ENCODE assay signal across 22 cellular contexts in genomic region chr13:112204881-112205327, GRCh38.
A peak's percentile ranks its signal among the peaks of the same experiment; 100 is the strongest.
DNase-seq lines count a peak whose midpoint lies in the region; ATAC-seq and TF ChIP-seq lines count a peak whose summit lies in the region.
"Had no signal": no experiment of that assay in that cellular context is flagged by ENCODE, and none has a peak within 500 bp of the region (broad histone marks: within the 10 kb centered on the region; RNA-seq: fewer than 3 reads in every experiment).

No MANE protein-coding gene starts in this region.

- H3K4me1 ChIP-seq in left lung (peaks cover 0 to 7% of the 10 kb centered on the region in 2 donors), thoracic aorta (ENCODE audit: control insufficient read depth in 1 of 2, low read depth in 2 of 2) (no peaks in the 10 kb centered on the region)
- H3K4me1 ChIP-seq: breast epithelium had no signal

- no peak overlapping the region for H3K4me3 ChIP-seq in left lung
- peak overlapping the region; percentile 7 for H3K4me3 ChIP-seq in thoracic aorta
- H3K4me3 ChIP-seq: MG63 had no signal

- H3K27me3 ChIP-seq in left lung: peaks cover 21 to 77% of the 10 kb centered on the region in 2 donors
- H3K27me3 ChIP-seq in thoracic aorta (replicated peaks; ENCODE audit: insufficient read depth): no peaks in the 10 kb centered on the region

- no peak for TF ChIP-seq CTCF in left lung (IDR thresholded peaks at IDR 0.05)
- no peak for TF ChIP-seq CTCF in thoracic aorta (IDR thresholded peaks at IDR 0.05)

- ATAC-seq in Right ventricle myocardium superior (ENCODE audit: poor library complexity) (no peak), left lung (peak; percentile 15), thoracic aorta (ENCODE audit: insufficient number of reproducible peaks, low FRiP score, low read depth) (no peak), GM21367 (IDR thresholded peaks at IDR 0.05; ENCODE audit: unreplicated experiment) (no peak)
- ATAC-seq: Panc1, sciatic nerve, T-cell had no signal

- no peaks in the 10 kb centered on the region for H3K9me3 ChIP-seq in left lung
- H3K9me3 ChIP-seq in thoracic aorta: no peaks in the 10 kb centered on the region
- H3K9me3 ChIP-seq: breast epithelium, MG63, tibial nerve had no signal

- peak; percentile 50 for DNase-seq in Right ventricle myocardium superior
- no peak for DNase-seq in cardiac septum (ENCODE audit: low spot score)
- peak; percentile 84 for DNase-seq in ecto neural progenitor cell (ENCODE audit: low spot score)
- DNase-seq in left lung: no peak
- no peak for DNase-seq in thoracic aorta (ENCODE audit: low spot score)
- no peak for DNase-seq in NCI-H82 (lab: John Stamatoyannopoulos, UW)
- DNase-seq in HUDEP-2 (lab: John Stamatoyannopoulos, UW; ENCODE audit: unreplicated experiment in 76 of 76): no peak
- DNase-seq: activated CD8-positive, alpha-beta memory T cell treated with anti-CD3 and anti-CD28 coated beads, Interleukin-2, amount 50 U/mL, for 4 hours; activated naive CD4-positive, alpha-beta T cell treated with Interleukin-2 at 50 U/mL for 16 hours; effector memory CD4-positive, alpha-beta T cell; foreskin melanocyte; kidney; MG63; NCI-H2029; NCI-H524 treated with DMSO at 0.1 percent for 48 hours; stimulated activated CD4-positive, alpha-beta T cell treated with anti-CD3 and anti-CD28 coated beads, Interleukin-2, amount 100 ng/mL, for 48 hours; T-cell had no signal

- intact Hi-C loops in Right ventricle myocardium superior (cut with DNase I) (no loop called here), cardiac septum (cut with DNase I) (no loop called here), left lung (cut with DNase I) (no loop called here)

- no peak overlapping the region for H3K27ac ChIP-seq in left lung
- no peak overlapping the region for H3K27ac ChIP-seq in thoracic aorta
- H3K27ac ChIP-seq: breast epithelium, tibial nerve had no signal

- H3K36me3 ChIP-seq in left lung (no peaks in the 10 kb centered on the region), thoracic aorta (no peaks in the 10 kb centered on the region)
- H3K36me3 ChIP-seq: breast epithelium, MG63, tibial nerve had no signal

Comparison
In these comparisons a context has a peak if more than half of its experiments do, and no peak if none do; other contexts are left out.
1. DNase-seq: peak in Right ventricle myocardium superior (single experiment) and ecto neural progenitor cell (single experiment); none in cardiac septum (single experiment), left lung (0 of 2), thoracic aorta (single experiment), NCI-H82 (single experiment) and HUDEP-2 (0 of 76).